ENCODE assay signal across 21 cellular contexts in genomic region chr20:58461899-58462298, GRCh38. TPM values are rescaled to one million over a fixed set of nuclear protein-coding genes. Genes with fewer than 3 reads are reported as not detected.
"Had no signal": no experiment of that assay in that cellular context is flagged by ENCODE, and none has a peak within 500 bp of the region (broad histone marks: within the 10 kb centered on the region; RNA-seq: fewer than 3 reads in every experiment).

No MANE protein-coding gene starts in this region.

- H3K4me1 ChIP-seq: heart left ventricle, tibial nerve, vagina had no signal

- H3K4me1 Mint-ChIP-seq: immature natural killer cell had no signal

- H3K4me3 ChIP-seq: heart left ventricle, lung, tibial nerve, vagina had no signal

- H3K27me3 ChIP-seq: tibial nerve, vagina had no signal

- H3K36me3 Mint-ChIP-seq: naive B cell had no signal

- H3K27ac ChIP-seq: heart left ventricle, tibial nerve, vagina had no signal

- ATAC-seq: heart left ventricle, left colon had no signal

- H3K27ac Mint-ChIP-seq: activated naive CD8-positive, alpha-beta T cell treated with anti-CD3 and anti-CD28 coated beads, Interleukin-2, amount 10 ng/mL, durations not matched to agents 7 days and 5 days; immature natural killer cell had no signal

- FAIRE-seq: endothelial cell of umbilical vein, frontal cortex had no signal

- H3K4me3 Mint-ChIP-seq: activated naive CD8-positive, alpha-beta T cell treated with anti-CD3 and anti-CD28 coated beads, Interleukin-2, amount 10 ng/mL, durations not matched to agents 7 days and 5 days; immature natural killer cell had no signal

- DNase-seq: activated CD4-positive, alpha-beta T cell treated with anti-CD3 and anti-CD28 coated beads, Interleukin-2, amount 50 U/mL, for 1 hour; activated CD8-positive, alpha-beta memory T cell treated with anti-CD3 and anti-CD28 coated beads for 24 hours; activated naive CD4-positive, alpha-beta T cell; activated naive CD8-positive, alpha-beta T cell treated with anti-CD3 and anti-CD28 coated beads, Interleukin-2, amount 10 ng/mL, durations not matched to agents 7 days and 5 days; anterior cingulate cortex; central memory CD4-positive, alpha-beta T cell; cortex of kidney; effector CD4-positive, alpha-beta T cell; heart left ventricle; immature natural killer cell; left colon; naive B cell; stimulated activated CD4-positive, alpha-beta T cell treated with anti-CD3 and anti-CD28 coated beads, Interleukin-2, amount 100 ng/mL, for 48 hours; stimulated activated naive CD4-positive, alpha-beta T cell treated with Interleukin-2 at 50 U/mL for 16 hours; substantia nigra had no signal

- H3K36me3 ChIP-seq: heart left ventricle, vagina had no signal

- H3K9me3 Mint-ChIP-seq: activated naive CD8-positive, alpha-beta T cell treated with anti-CD3 and anti-CD28 coated beads, Interleukin-2, amount 10 ng/mL, durations not matched to agents 7 days and 5 days; immature natural killer cell had no signal

- H3K9me3 ChIP-seq: heart left ventricle, tibial nerve, vagina had no signal

RNA-seq across cellular contexts. Expression of gene APCDD1L, which starts 53.3 kb away (rescaled TPM):
- total RNA-seq: activated naive CD8-positive, alpha-beta T cell treated with anti-CD3 and anti-CD28 coated beads, Interleukin-2, amount 10 ng/mL, durations not matched to agents 7 days and 5 days; frontal cortex; mononuclear cell had no signal
- polyA plus RNA-seq: immature natural killer cell had no signal
